11 cellular contexts compared by ENCODE assay signal in the genomic region with DNA sequence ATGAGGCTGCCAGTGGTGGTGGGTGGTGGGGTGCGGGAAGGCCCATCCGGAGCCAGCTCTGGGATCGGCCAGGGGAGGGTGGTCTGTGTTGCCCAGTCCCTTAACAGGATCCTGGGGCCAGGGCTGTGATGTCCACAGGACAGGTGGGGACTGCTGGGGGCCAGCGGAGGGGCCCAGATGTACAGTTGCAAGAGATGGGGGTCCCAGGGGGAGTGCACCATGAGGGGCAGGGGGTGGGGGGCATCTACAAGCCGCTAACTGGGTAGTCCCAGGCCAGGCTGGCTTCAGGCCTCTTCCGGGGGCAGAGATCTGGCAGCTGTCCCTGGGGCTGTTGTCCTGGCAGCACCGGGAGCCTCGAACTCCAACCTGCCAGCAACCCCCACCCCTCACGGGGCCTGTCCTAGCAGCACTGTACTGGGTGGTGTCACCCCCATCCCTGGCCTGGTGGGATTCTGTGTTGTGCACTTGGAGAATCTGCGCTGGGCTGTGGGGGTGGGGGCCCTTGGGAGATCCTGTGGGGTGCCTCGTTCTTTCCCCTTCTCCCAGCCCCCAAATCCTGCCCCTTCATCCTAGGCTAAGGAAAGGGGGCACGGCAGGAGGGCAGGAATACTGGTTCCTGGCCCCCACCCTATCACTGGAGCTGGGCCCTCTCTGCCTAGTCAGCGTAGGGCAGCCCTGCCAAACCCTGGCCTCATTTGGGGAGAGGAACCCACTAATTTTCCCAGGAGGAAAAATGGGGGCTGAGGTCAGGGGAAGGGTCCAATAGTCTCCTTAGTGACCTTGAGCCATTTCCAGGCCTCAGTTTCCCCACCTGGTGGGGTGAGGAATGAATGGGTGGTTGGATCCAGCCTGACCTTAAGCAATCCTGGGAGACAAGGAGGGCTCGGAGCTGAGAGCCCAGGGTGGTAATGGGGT. TPM values are rescaled to one million over a fixed set of nuclear protein-coding genes. Genes with fewer than 3 reads are reported as not detected.
DNase-seq lines count a peak whose midpoint lies in the region; ATAC-seq, FAIRE-seq and TF ChIP-seq lines count a peak whose summit lies in the region.
"Had no signal": no experiment of that assay in that cellular context is flagged by ENCODE, and none has a peak within 500 bp of the region (broad histone marks: within the 10 kb centered on the region; RNA-seq: fewer than 3 reads in every experiment).

No MANE protein-coding gene starts in this region.

- WGBS in A549 (ENCODE audit: missing lambda C conversion rate) = 54% methylated on average over 10 of the region's 14 CpGs

- no peak for TF ChIP-seq POLR2A in A549 (IDR thresholded peaks at IDR 0.05; ENCODE audit: low read length)
- TF ChIP-seq POLR2A in endothelial cell of umbilical vein (IDR thresholded peaks at IDR 0.05; ENCODE audit: low read depth, low read length) = no peak
- no peak for TF ChIP-seq POLR2A in H54 (IDR thresholded peaks at IDR 0.05; ENCODE audit: low read depth, low read length)

- dilution Hi-C loops in endothelial cell of umbilical vein (cut with MboI; ENCODE audit: extremely low pct_ligation_motif_present, low sequenced_read_pairs) = no loop called here

- TF ChIP-seq EP300 in A549 (IDR thresholded peaks at IDR 0.05) = no peak

- H3K4me2 ChIP-seq in A549 = peak overlapping the region; percentile 97
- H3K4me2 ChIP-seq in endothelial cell of umbilical vein (ENCODE audit: insufficient read depth, low read length) = peak overlapping the region; percentile 76

- H3K9me1 ChIP-seq in endothelial cell of umbilical vein (replicated peaks; ENCODE audit: control insufficient read depth, extremely low read depth, insufficient read depth, low read length) = no peaks in the 10 kb centered on the region

- H3K4me1 ChIP-seq in A549 (peaks cover 79% of the 10 kb centered on the region), NT2/D1 (ENCODE audit: insufficient read depth, insufficient read length) (peaks cover 51% of the 10 kb centered on the region), endothelial cell of umbilical vein (ENCODE audit: control insufficient read depth, extremely low read depth, insufficient read depth, low read length) (peaks cover 21% of the 10 kb centered on the region)

- H3K9ac ChIP-seq in NT2/D1 (ENCODE audit: insufficient read length, low read depth) (peak overlapping the region; percentile 96), endothelial cell of umbilical vein (replicated peaks; ENCODE audit: extremely low read depth, insufficient read depth, low read length) (no peak overlapping the region)

- peaks cover 33% of the 10 kb centered on the region for H3K79me2 ChIP-seq in endothelial cell of umbilical vein (ENCODE audit: control insufficient read depth, insufficient read depth, low read length)

- H3K27me3 Mint-ChIP-seq in naive thymus-derived CD8-positive, alpha-beta T cell = peaks cover 0 to 5% (median 0%) of the 10 kb centered on the region in 5 donors

- no peaks in the 10 kb centered on the region for H4K20me1 ChIP-seq in endothelial cell of umbilical vein (replicated peaks; ENCODE audit: control insufficient read depth, extremely low read depth, insufficient read depth, low read length)

- no peak overlapping the region for H2AFZ ChIP-seq in endothelial cell of umbilical vein (ENCODE audit: low read depth, low read length)

- H3K27me3 ChIP-seq in NT2/D1 (ENCODE audit: insufficient read depth, insufficient read length) (no peaks in the 10 kb centered on the region), endothelial cell of umbilical vein (ENCODE audit: control insufficient read depth in 2 of 2, insufficient read depth in 2 of 2, low read length in 2 of 2) (no peaks in the 10 kb centered on the region)

- H3K36me3 Mint-ChIP-seq in naive thymus-derived CD8-positive, alpha-beta T cell = no peaks in the 10 kb centered on the region

- peak overlapping the region in 1 of 10 donors; percentile 52 for H3K27ac Mint-ChIP-seq in naive thymus-derived CD8-positive, alpha-beta T cell

- TSS peak; percentile 6 for BruUV-seq in endothelial cell of umbilical vein (replicated peaks; lab: Mats Ljungman, UMichigan)

- no peak for TF ChIP-seq RAD21 in A549 (conservative IDR thresholded peaks at IDR 0.05 in 1 of 2, IDR thresholded peaks at IDR 0.05 in 1 of 2)

- FAIRE-seq in A549 (lab: Jason Lieb, UNC) = no peak
- FAIRE-seq in endothelial cell of umbilical vein (lab: Jason Lieb, UNC) = no peak
- FAIRE-seq in H54 (lab: Jason Lieb, UNC) = no peak

- no peaks in the 10 kb centered on the region for H3K9me3 ChIP-seq in A549
- no peaks in the 10 kb centered on the region for H3K9me3 ChIP-seq in NT2/D1 (ENCODE audit: insufficient read depth, low read length)
- no peaks in the 10 kb centered on the region for H3K9me3 ChIP-seq in endothelial cell of umbilical vein (replicated peaks; ENCODE audit: control insufficient read depth, insufficient read depth, low read length)

- intact Hi-C loops in endothelial cell of umbilical vein (cut with micrococcal nuclease) = loop anchor here (1.0 to 5.0 kb wide), 3 partner anchors 54 to 1497 kb away; a partner anchor contains a TSS
- intact Hi-C loops in posterior vena cava (cut with DNase I) = loop anchor here (5.0 kb wide), 4 partner anchors 53 to 88 kb away; no protein-coding TSS in a partner anchor

- H3K27ac ChIP-seq in A549 (peak overlapping the region; percentile 92 to 97), endothelial cell of umbilical vein (ENCODE audit: insufficient read depth, low read depth, low read length) (no peak overlapping the region)

- POLR2A ChIA-PET in A549 (lab: Yijun Ruan, JAX) = no interaction called here
- POLR2A ChIA-PET in endothelial cell of umbilical vein (lab: Charles Lee) = interaction anchor here (0.6 kb wide), 1 partner anchor 86 kb away, joined by 3 read pairs; no protein-coding TSS in a partner anchor
- POLR2A ChIA-PET in naive thymus-derived CD8-positive, alpha-beta T cell (lab: Charles Lee) = interaction anchor here (0.7 to 6.9 kb wide), 3 partner anchors 47 to 53 kb away, joined by 4 to 50 read pairs (median 9); no protein-coding TSS in a partner anchor

- DNase-seq in A549 (ENCODE audit: low read depth in 1 of 2, low spot score in 1 of 2) = no peak
- no peak for DNase-seq in NT2/D1 (ENCODE audit: low read depth, low spot score)
- DNase-seq in endothelial cell of umbilical vein (ENCODE audit: low read depth, low spot score) = no peak
- no peak for DNase-seq in naive thymus-derived CD8-positive, alpha-beta T cell
- no peak for DNase-seq in mucosa of gallbladder (ENCODE audit: low spot score)
- DNase-seq in posterior vena cava (ENCODE audit: low spot score) = no peak
- DNase-seq in H54 (ENCODE audit: insufficient read length, low spot score) = no peak
- DNase-seq: central memory CD4-positive, alpha-beta T cell; DMS79 treated with DMSO at 0.1 percent for 48 hours; NCI-H774 had no signal

- H3K9me3 Mint-ChIP-seq in naive thymus-derived CD8-positive, alpha-beta T cell = no peaks in the 10 kb centered on the region

- H3K4me3 ChIP-seq in A549 (peak overlapping the region; percentile 84), NT2/D1 (ENCODE audit: insufficient read length, low read depth) (peak overlapping the region; percentile 91), endothelial cell of umbilical vein (replicated peaks in 1 of 3; ENCODE audit: insufficient read depth in 1 of 3, low read depth in 1 of 3, low read length in 3 of 3) (peak overlapping the region; percentile 58 to 94 (median 61))

- H3K4me1 Mint-ChIP-seq in naive thymus-derived CD8-positive, alpha-beta T cell = peaks cover 8 to 35% (median 16%) of the 10 kb centered on the region in 4 donors

- H3K36me3 ChIP-seq in NT2/D1 (ENCODE audit: insufficient read depth, insufficient read length, low read length) (peaks cover 45% of the 10 kb centered on the region), endothelial cell of umbilical vein (ENCODE audit: control insufficient read depth in 2 of 2, extremely low read depth in 1 of 2, insufficient read depth in 2 of 2, low read length in 2 of 2) (peaks cover 0 to 5% of the 10 kb centered on the region in 2 experiments)

- H3K4me3 Mint-ChIP-seq in naive thymus-derived CD8-positive, alpha-beta T cell = peak overlapping the region; percentile 64 to 83 (median 72)

- TF ChIP-seq CTCF in A549 (IDR thresholded peaks at IDR 0.05) (no peak), endothelial cell of umbilical vein (IDR thresholded peaks at IDR 0.05; ENCODE audit: extremely low read depth in 1 of 2, insufficient read depth in 1 of 2, low read depth in 1 of 2, low read length in 2 of 2) (no peak)

- ATAC-seq in A549 (no peak), GM21723 (IDR thresholded peaks at IDR 0.05; ENCODE audit: unreplicated experiment) (no peak)
- no peak for ATAC-seq in naive thymus-derived CD8-positive, alpha-beta T cell

- CTCF ChIA-PET in A549 (lab: Yijun Ruan, JAX) = interaction anchor here (1.8 to 23.4 kb wide), 3 partner anchors 31 to 87 kb away, joined by 6 to 463 read pairs (median 88); no protein-coding TSS in a partner anchor
- CTCF ChIA-PET in endothelial cell of umbilical vein (lab: Charles Lee) = interaction anchor here (1.9 to 7.8 kb wide), 4 partner anchors 54 to 87 kb away, joined by 9 to 144 read pairs (median 54); no protein-coding TSS in a partner anchor

RNA-seq across cellular contexts. Expression of a gene that starts 1.4 kb away (rescaled TPM):
- polyA plus RNA-seq in A549 (2011; rRNA removed) (10.8 and 13.1 TPM in 2 replicates), A549 (2017; fragmentation: RNase III; extraction: RNeasy Plus Mini Kit Qiagen cat#74134 plus additional on column Dnase treatment) (27.1 to 37.4 TPM (median 33.5 TPM) in 3 replicates), endothelial cell of umbilical vein (38.4 and 41.3 TPM in 2 replicates)
- polyA plus RNA-seq in A549 (2012; cell fraction: cytosol; rRNA removed) = 52.8 and 65.7 TPM in 2 replicates
- polyA plus RNA-seq in A549 (2012; cell fraction: nucleus; rRNA removed) = 97.7 and 160 TPM in 2 replicates
- polyA minus RNA-seq in A549 (2011; rRNA and poly(A)+ RNA removed) = 11.4 and 19.0 TPM in 2 replicates
- total RNA-seq in endothelial cell of umbilical vein (37.6 and 42.3 TPM in 2 replicates), mucosa of gallbladder (113 TPM), posterior vena cava (100 to 1,000 TPM; 116 to 145 TPM)
- polyA plus RNA-seq in endothelial cell of umbilical vein (2011; cell fraction: cytosol; rRNA removed) = 32.0 and 51.0 TPM in 2 replicates
- 55.2 and 60.0 TPM in 2 replicates for polyA plus RNA-seq in endothelial cell of umbilical vein (2011; cell fraction: nucleus; rRNA removed)
- 39.0 and 64.5 TPM in 2 replicates for polyA plus RNA-seq in endothelial cell of umbilical vein (2012)
- 13.4 and 35.5 TPM in 2 replicates for polyA minus RNA-seq in endothelial cell of umbilical vein
- 42.5 TPM for polyA minus RNA-seq in endothelial cell of umbilical vein (2011; cell fraction: cytosol; rRNA and poly(A)+ RNA removed)
- 20.4 and 36.5 TPM in 2 replicates for polyA minus RNA-seq in endothelial cell of umbilical vein (2011; cell fraction: nucleus; rRNA and poly(A)+ RNA removed)
- total RNA-seq in naive thymus-derived CD8-positive, alpha-beta T cell = 10 to 100 TPM; 23.3 to 26.8 TPM
- under 1 TPM in 1 of 3 donors, not detected in 2; 0.28 TPM for polyA plus RNA-seq in naive thymus-derived CD8-positive, alpha-beta T cell

RNA-seq across cellular contexts. Expression of a gene that starts 38.0 kb away (rescaled TPM):
- polyA plus RNA-seq in A549 (2011; rRNA removed) = 0.12 and 0.25 TPM in 2 replicates
- 0.73 and 1.2 TPM in 2 replicates for polyA plus RNA-seq in A549 (2012; cell fraction: cytosol; rRNA removed)
- polyA plus RNA-seq in A549 (2012; cell fraction: nucleus; rRNA removed) = 0.94 and 1.5 TPM in 2 replicates
- 0.29 to 0.89 TPM (median 0.40 TPM) in 3 replicates for polyA plus RNA-seq in A549 (2017; fragmentation: RNase III; extraction: RNeasy Plus Mini Kit Qiagen cat#74134 plus additional on column Dnase treatment)
- polyA minus RNA-seq in A549 (2011; rRNA and poly(A)+ RNA removed) = 0.41 TPM in 1 of 2 replicates, not detected in the other
- 0.23 and 0.97 TPM in 2 replicates for total RNA-seq in endothelial cell of umbilical vein
- 0.88 and 1.0 TPM in 2 replicates for polyA plus RNA-seq in endothelial cell of umbilical vein
- 0.52 and 0.86 TPM in 2 replicates for polyA plus RNA-seq in endothelial cell of umbilical vein (2011; cell fraction: cytosol; rRNA removed)
- 1.0 and 1.1 TPM in 2 replicates for polyA plus RNA-seq in endothelial cell of umbilical vein (2011; cell fraction: nucleus; rRNA removed)
- polyA plus RNA-seq in endothelial cell of umbilical vein (2012) = 0.15 and 0.37 TPM in 2 replicates
- 0.15 TPM in 1 of 2 replicates, not detected in the other for polyA minus RNA-seq in endothelial cell of umbilical vein
- polyA minus RNA-seq in endothelial cell of umbilical vein (2011; cell fraction: cytosol; rRNA and poly(A)+ RNA removed) = not detected
- polyA minus RNA-seq in endothelial cell of umbilical vein (2011; cell fraction: nucleus; rRNA and poly(A)+ RNA removed) = 0.34 and 0.53 TPM in 2 replicates
- under 1 TPM in 1 of 2 experiments, not detected in 1; 0.36 TPM for total RNA-seq in naive thymus-derived CD8-positive, alpha-beta T cell
- not detected for polyA plus RNA-seq in naive thymus-derived CD8-positive, alpha-beta T cell
- 3.5 TPM for total RNA-seq in mucosa of gallbladder
- 1 to 10 TPM; 4.0 to 4.3 TPM for total RNA-seq in posterior vena cava
